ENCODE assay signal across 12 cellular contexts in genomic region chr12:55815473-55815872, GRCh38. TPM values are rescaled to one million over a fixed set of nuclear protein-coding genes. Genes with fewer than 3 reads are reported as not detected.
DNase-seq lines count a peak whose midpoint lies in the region; ATAC-seq and TF ChIP-seq lines count a peak whose summit lies in the region.
"Had no signal": no experiment of that assay in that cellular context is flagged by ENCODE, and none has a peak within 500 bp of the region (broad histone marks: within the 10 kb centered on the region; RNA-seq: fewer than 3 reads in every experiment).

No MANE protein-coding gene starts in this region.

- H3K4me3 ChIP-seq in DND-41 (ENCODE audit: low read depth in 1 of 2, low read length in 2 of 2) (peak overlapping the region in 1 of 2 experiments; percentile 79; a peak in 1 of 4 replicates), KMS-11 (IDR thresholded peaks at IDR 0.05; ENCODE audit: insufficient read depth, low read depth, low read length) (no peak overlapping the region), mammary epithelial cell (replicated peaks in 1 of 3; ENCODE audit: insufficient read depth in 1 of 3, low read depth in 2 of 3, low read length in 3 of 3) (peak overlapping the region in 2 of 3 experiments; percentile 90 to 95)
- no peak overlapping the region for H3K4me3 ChIP-seq in naive thymus-derived CD4-positive, alpha-beta T cell (ENCODE audit: low read length)

- peak overlapping the region in 7 of 10 donors; percentile 17 to 79 (median 55) for H3K4me3 Mint-ChIP-seq in naive thymus-derived CD4-positive, alpha-beta T cell

- TF ChIP-seq CTCF in DND-41 (IDR thresholded peaks at IDR 0.05; ENCODE audit: borderline replicate concordance, extremely low read depth, low read length, poor library complexity, severe bottlenecking) (no peak), KMS-11 (conservative IDR thresholded peaks at IDR 0.05; ENCODE audit: low read depth, low read length) (no peak), mammary epithelial cell (conservative IDR thresholded peaks at IDR 0.05 in 1 of 2, IDR thresholded peaks at IDR 0.05 in 1 of 2; ENCODE audit: extremely low read depth in 1 of 2, insufficient read depth in 1 of 2, low read depth in 1 of 2, low read length in 2 of 2) (no peak)

- in situ Hi-C loops in mammary epithelial cell (cut with MboI; ENCODE audit: low sequenced_read_pairs in 2 of 2), result loop anchor here in 1 of 2 donors (5.0 kb wide), 1 partner anchor 127 kb away; no protein-coding TSS in a partner anchor

- no peak for ATAC-seq in DND-41 (ENCODE audit: insufficient read depth, low read depth)
- ATAC-seq in naive thymus-derived CD4-positive, alpha-beta T cell, result no peak
- ATAC-seq in HG03175 (IDR thresholded peaks at IDR 0.05; ENCODE audit: unreplicated experiment), result no peak

- peak overlapping the region in 1 of 9 donors; percentile 38 for H3K27ac Mint-ChIP-seq in naive thymus-derived CD4-positive, alpha-beta T cell

- H3K9ac ChIP-seq in DND-41 (ENCODE audit: low read depth, low read length), result peak overlapping the region; percentile 74; the same call in 1 of the 2 replicates
- no peak overlapping the region for H3K9ac ChIP-seq in KMS-11
- no peak overlapping the region for H3K9ac ChIP-seq in mammary epithelial cell (ENCODE audit: insufficient read depth, low read length)

- H3K4me1 ChIP-seq in DND-41 (ENCODE audit: insufficient read depth, low read length) (peaks cover 61% of the 10 kb centered on the region), KMS-11 (ENCODE audit: low read depth, poor library complexity, severe bottlenecking) (peaks cover 36% of the 10 kb centered on the region), mammary epithelial cell (ENCODE audit: insufficient read depth, low read length) (peaks cover 18% of the 10 kb centered on the region)
- H3K4me1 ChIP-seq in naive thymus-derived CD4-positive, alpha-beta T cell (ENCODE audit: control insufficient read depth in 2 of 2, insufficient read depth in 2 of 2, low read length in 2 of 2), result peaks cover 22 to 47% of the 10 kb centered on the region in 2 donors

- H3K27ac ChIP-seq in DND-41 (ENCODE audit: low read length) (no peak overlapping the region; the same call in 1 of the 2 replicates), KMS-11 (no peak overlapping the region), mammary epithelial cell (ENCODE audit: insufficient read depth, low read depth, low read length) (no peak overlapping the region)
- peak overlapping the region; percentile 15 for H3K27ac ChIP-seq in naive thymus-derived CD4-positive, alpha-beta T cell (ENCODE audit: low read depth, low read length)

- H3K27me3 ChIP-seq in DND-41 (ENCODE audit: insufficient read depth, low read length, poor library complexity) (no peaks in the 10 kb centered on the region), KMS-11 (ENCODE audit: insufficient read depth, low read depth) (no peaks in the 10 kb centered on the region), mammary epithelial cell (ENCODE audit: insufficient read depth, low read length) (no peaks in the 10 kb centered on the region)
- no peaks in the 10 kb centered on the region for H3K27me3 ChIP-seq in naive thymus-derived CD4-positive, alpha-beta T cell (ENCODE audit: control insufficient read depth in 2 of 2, insufficient read depth in 2 of 2, low read length in 2 of 2)

- H3K36me3 ChIP-seq in DND-41 (ENCODE audit: insufficient read depth, low read length) (peaks cover 62% of the 10 kb centered on the region), KMS-11 (ENCODE audit: insufficient read depth) (peaks cover 27% of the 10 kb centered on the region; the same call in 1 of the 2 replicates), mammary epithelial cell (ENCODE audit: insufficient read depth, low read length) (peaks cover 15% of the 10 kb centered on the region)
- peaks cover 7 to 22% (median 14%) of the 10 kb centered on the region in 3 experiments for H3K36me3 ChIP-seq in naive thymus-derived CD4-positive, alpha-beta T cell (ENCODE audit: control insufficient read depth in 2 of 3, insufficient read depth in 3 of 3, low read length in 3 of 3)

- CTCF ChIA-PET in mammary epithelial cell (lab: Charles Lee; ENCODE audit: low non-redundant PET), result no interaction called here
- CTCF ChIA-PET in naive thymus-derived CD4-positive, alpha-beta T cell (lab: Charles Lee), result interaction anchor here (0.6 to 1.2 kb wide), 3 partner anchors 40 to 91 kb away, joined by 3 to 5 read pairs (median 3); no protein-coding TSS in a partner anchor

- dilution Hi-C loops in mammary epithelial cell (cut with HindIII; ENCODE audit: low sequenced_read_pairs), result no loop called here

- DNase-seq in DND-41 (no peak), mammary epithelial cell (no peak), NCI-H2227 (lab: John Stamatoyannopoulos, UW; ENCODE audit: unreplicated experiment) (no peak), islet precursor cell (no peak)
- no peak for DNase-seq in naive thymus-derived CD4-positive, alpha-beta T cell
- no peak for DNase-seq in stimulated activated CD4-positive, alpha-beta T cell treated with anti-CD3 and anti-CD28 coated beads, Interleukin-15, amount 100 ng/mL, for 24 hours
- DNase-seq: aorta, Calu3, midbrain had no signal

- peaks cover 98% of the 10 kb centered on the region for H3K79me2 ChIP-seq in DND-41 (ENCODE audit: insufficient read depth, low read length)
- peaks cover 93% of the 10 kb centered on the region for H3K79me2 ChIP-seq in KMS-11 (ENCODE audit: insufficient read depth, low read depth)
- peaks cover 97% of the 10 kb centered on the region for H3K79me2 ChIP-seq in mammary epithelial cell (ENCODE audit: insufficient read depth, low read length)

- no peak overlapping the region for H2AFZ ChIP-seq in DND-41 (ENCODE audit: low read depth, low read length)
- H2AFZ ChIP-seq in KMS-11 (ENCODE audit: low read depth), result no peak overlapping the region
- H2AFZ ChIP-seq in mammary epithelial cell (ENCODE audit: low read depth, low read length), result no peak overlapping the region

- peaks cover 0 to 2% (median 0%) of the 10 kb centered on the region in 11 donors for H3K9me3 Mint-ChIP-seq in naive thymus-derived CD4-positive, alpha-beta T cell

- peak overlapping the region; percentile 73 for H3K4me2 ChIP-seq in DND-41 (ENCODE audit: insufficient read depth, low read length)
- peak overlapping the region; percentile 93; the same call in 1 of the 2 replicates for H3K4me2 ChIP-seq in KMS-11
- peak overlapping the region; percentile 80 for H3K4me2 ChIP-seq in mammary epithelial cell (ENCODE audit: insufficient read depth, low read depth, low read length)

- intact Hi-C loops in mammary epithelial cell (cut with micrococcal nuclease), result loop anchor here (5.0 kb wide), 1 partner anchor 227 kb away; the partner anchor contains the start of gene RPS26
- intact Hi-C loops in naive thymus-derived CD4-positive, alpha-beta T cell (cut with micrococcal nuclease), result loop anchor here in 1 of 2 donors (5.0 kb wide), 2 partner anchors 377 to 1272 kb away; partner anchors contain the start of gene NAB2

- H3K27me3 Mint-ChIP-seq in naive thymus-derived CD4-positive, alpha-beta T cell, result no peaks in the 10 kb centered on the region

- POLR2A ChIA-PET in naive thymus-derived CD4-positive, alpha-beta T cell (lab: Charles Lee), result interaction anchor here (0.9 to 10.9 kb wide), 4 partner anchors 14 to 116 kb away, joined by 4 to 243 read pairs (median 80); partner anchors contain the start of genes DGKA, DNAJC14 and PYM1

- peaks cover 46 to 61% (median 50%) of the 10 kb centered on the region in 7 donors for H3K4me1 Mint-ChIP-seq in naive thymus-derived CD4-positive, alpha-beta T cell

- H4K20me1 ChIP-seq in DND-41 (ENCODE audit: insufficient read depth, low read length) (peaks cover 46% of the 10 kb centered on the region), KMS-11 (ENCODE audit: insufficient read depth) (0 out of 2 replicates have a peak, but pooled peaks cover 16% of the 10 kb centered on the region), mammary epithelial cell (ENCODE audit: insufficient read depth, low read length) (no peaks in the 10 kb centered on the region)

- no peaks in the 10 kb centered on the region for H3K9me3 ChIP-seq in DND-41 (ENCODE audit: insufficient read depth, low read length, severe bottlenecking)
- no peaks in the 10 kb centered on the region for H3K9me3 ChIP-seq in mammary epithelial cell (replicated peaks; ENCODE audit: insufficient read depth, low read length)
- H3K9me3 ChIP-seq in naive thymus-derived CD4-positive, alpha-beta T cell (ENCODE audit: control insufficient read depth in 2 of 3, low read length in 3 of 3), result no peaks in the 10 kb centered on the region

- 83% methylated on average over 11 of the region's 12 CpGs for WGBS in mammary epithelial cell (ENCODE audit: low coverage, missing lambda C conversion rate)

- peaks cover 0 to 32% (median 11%) of the 10 kb centered on the region in 5 donors for H3K36me3 Mint-ChIP-seq in naive thymus-derived CD4-positive, alpha-beta T cell

- no TSS peak for BruUV-seq in mammary epithelial cell (replicated peaks; lab: Mats Ljungman, UMichigan)

RNA-seq across cellular contexts. Expression of gene SARNP, which starts 2.1 kb away (rescaled TPM):
- total RNA-seq in mammary epithelial cell, result 10 to 100 TPM; 34.7 to 72.9 TPM
- 71.6 TPM for polyA plus RNA-seq in mammary epithelial cell
- polyA minus RNA-seq in mammary epithelial cell, result 51.4 TPM
- 10 to 100 TPM; 28.0 to 73.0 (median 41.7) TPM for total RNA-seq in naive thymus-derived CD4-positive, alpha-beta T cell
- 100 to 1,000 TPM in 1 of 2 donors, 10 to 100 TPM in 1; 89.7 to 115 TPM for polyA plus RNA-seq in naive thymus-derived CD4-positive, alpha-beta T cell

RNA-seq across cellular contexts. Expression of gene ORMDL2, which starts 2.4 kb away (rescaled TPM):
- 10 to 100 TPM; 24.3 to 91.3 TPM for total RNA-seq in mammary epithelial cell
- 97.6 TPM for polyA plus RNA-seq in mammary epithelial cell
- 105 TPM for polyA minus RNA-seq in mammary epithelial cell
- total RNA-seq in naive thymus-derived CD4-positive, alpha-beta T cell, result 10 to 100 TPM; 12.3 to 67.3 (median 40.5) TPM
- 100 to 1,000 TPM in 1 of 2 donors, 10 to 100 TPM in 1; 96.0 to 107 TPM for polyA plus RNA-seq in naive thymus-derived CD4-positive, alpha-beta T cell

RNA-seq across cellular contexts. Expression of gene DNAJC14, which starts 13.9 kb away (rescaled TPM):
- 10 to 100 TPM; 24.3 to 40.8 TPM for total RNA-seq in mammary epithelial cell
- polyA plus RNA-seq in mammary epithelial cell, result 7.5 TPM
- polyA minus RNA-seq in mammary epithelial cell, result 64.0 TPM
- total RNA-seq in naive thymus-derived CD4-positive, alpha-beta T cell, result 10 to 100 TPM; 20.3 to 36.1 (median 35.9) TPM
- 10 to 100 TPM; 31.9 to 50.4 TPM for polyA plus RNA-seq in naive thymus-derived CD4-positive, alpha-beta T cell

RNA-seq across cellular contexts. Expression of gene MMP19, which starts 27.3 kb away (rescaled TPM):
- 1 to 10 TPM in 1 of 2 donors, under 1 TPM in 1; 0.33 to 2.1 TPM for total RNA-seq in mammary epithelial cell
- 0.74 TPM for polyA plus RNA-seq in mammary epithelial cell
- polyA minus RNA-seq in mammary epithelial cell, result not detected
- total RNA-seq in naive thymus-derived CD4-positive, alpha-beta T cell, result under 1 TPM in 4 of 5 experiments, not detected in 1; 0.24 to 0.84 (median 0.54) TPM
- polyA plus RNA-seq in naive thymus-derived CD4-positive, alpha-beta T cell, result not detected
- total RNA-seq: Calu3, temporal lobe had no signal

Comparison
In these comparisons a context has a peak if more than half of its experiments do, and no peak if none do; other contexts are left out.
1. H3K4me3 ChIP-seq: peak in mammary epithelial cell (2 of 3); none in KMS-11 (single experiment) and naive thymus-derived CD4-positive, alpha-beta T cell (single experiment).
2. Peak in every context shown above with its lines, with median percentiles within 50 percentile points of each other: H3K4me2 ChIP-seq.